In the genomic region with DNA sequence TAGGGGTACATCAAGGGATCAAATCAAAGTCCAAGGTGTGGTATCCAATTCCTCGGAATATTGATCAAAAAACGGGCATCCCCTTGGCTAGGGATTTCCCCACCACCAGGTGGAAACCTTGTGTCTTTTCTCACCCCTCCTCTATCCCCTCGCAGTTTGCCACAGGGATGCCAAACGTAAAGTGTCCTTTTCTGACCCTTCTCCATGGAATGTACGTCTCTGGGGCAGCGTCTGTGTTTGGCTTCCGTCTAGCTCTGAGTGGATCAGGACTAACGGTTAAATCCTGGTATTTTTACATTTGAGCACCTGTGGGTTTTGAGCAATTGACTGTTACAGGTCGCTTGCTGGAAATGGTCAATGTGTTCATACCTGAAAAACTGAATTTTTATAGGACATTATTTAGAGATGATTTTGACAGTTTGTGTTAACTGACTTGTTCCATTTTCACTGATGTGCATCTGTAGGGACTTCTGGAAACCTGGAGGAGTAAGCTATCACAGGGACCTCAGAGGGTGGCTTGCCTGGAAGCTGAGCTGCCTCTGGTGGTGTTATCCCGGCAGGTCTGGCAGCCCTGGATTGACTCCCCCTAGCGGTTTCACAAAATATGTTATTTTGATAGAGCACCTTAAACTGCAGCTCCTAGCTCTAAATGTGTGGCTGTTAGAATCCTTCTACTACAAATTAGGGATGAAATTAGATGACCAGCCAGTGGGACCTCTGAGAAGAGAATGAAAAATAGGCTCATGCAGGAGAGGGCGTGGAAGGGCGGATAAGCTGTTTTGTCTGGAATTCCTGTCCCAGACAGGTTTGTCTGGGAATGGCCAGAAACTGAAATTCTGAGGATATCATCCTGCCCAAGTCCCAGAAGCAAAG, we compare ENCODE assay signal across 8 cellular contexts. TPM values are rescaled to one million over a fixed set of nuclear protein-coding genes. Genes with fewer than 3 reads are reported as not detected.
DNase-seq lines count a peak whose midpoint lies in the region; ATAC-seq and TF ChIP-seq lines count a peak whose summit lies in the region.

No MANE protein-coding gene starts in this region.

- BruUV-seq in MCF 10A (replicated peaks; lab: Mats Ljungman, UMichigan): no TSS peak

- H3K4me1 Mint-ChIP-seq in MCF 10A (ENCODE audit: insufficient read depth, unreplicated experiment): peaks cover 25% of the 10 kb centered on the region

- H3K9me3 Mint-ChIP-seq in MCF 10A (ENCODE audit: unreplicated experiment): no peaks in the 10 kb centered on the region

- H3K4me3 Mint-ChIP-seq in MCF 10A (ENCODE audit: unreplicated experiment): peak overlapping the region; percentile 64

- TF ChIP-seq CTCF in 22Rv1 (IDR thresholded peaks at IDR 0.05): peak; percentile 94
- TF ChIP-seq CTCF in GM12875 (IDR thresholded peaks at IDR 0.05; ENCODE audit: borderline replicate concordance, insufficient read depth, low read depth, low read length): peak; percentile 74
- TF ChIP-seq CTCF in MCF 10A (IDR thresholded peaks at IDR 0.05; ENCODE audit: unreplicated experiment): peak; percentile 63

- H3K4me3 ChIP-seq in GM12875 (ENCODE audit: low read depth, low read length): no peak overlapping the region

- no peaks in the 10 kb centered on the region for H3K36me3 Mint-ChIP-seq in MCF 10A (ENCODE audit: insufficient read depth, unreplicated experiment)

- POLR2A ChIA-PET in MCF 10A (lab: Yijun Ruan, JAX): interaction anchor here (0.7 to 3.8 kb wide), 16 partner anchors 9 to 652 kb away, joined by 3 to 52 read pairs (median 6); a partner anchor contains a TSS

- ATAC-seq in HG02870 (IDR thresholded peaks at IDR 0.05; ENCODE audit: unreplicated experiment): peak; percentile 63

- intact Hi-C loops in MCF 10A (cut with micrococcal nuclease): loop anchor here (1.0 to 10.0 kb wide), 6 partner anchors 83 to 955 kb away; no protein-coding TSS in a partner anchor

- CTCF ChIA-PET in MCF 10A (lab: Yijun Ruan, JAX): interaction anchor here (0.5 to 24.2 kb wide), 75 partner anchors 8 to 1188 kb away, joined by 3 to 476 read pairs (median 4); a partner anchor contains a TSS

- peak overlapping the region; percentile 85 for H3K27ac Mint-ChIP-seq in MCF 10A (ENCODE audit: low read depth, unreplicated experiment)

- no peaks in the 10 kb centered on the region for H3K27me3 Mint-ChIP-seq in MCF 10A (ENCODE audit: insufficient read depth, unreplicated experiment)

- H3K27ac ChIP-seq in 22Rv1: no peak overlapping the region

- DNase-seq in NCI-H1436 (lab: John Stamatoyannopoulos, UW) (peak; percentile 76), SW480 (ENCODE audit: low spot score) (peak; percentile 65), MCF 10A (ENCODE audit: unreplicated experiment) (peak; percentile 83), iPS-NIHi11 (ENCODE audit: low spot score) (peak; percentile 77)
- peak; percentile 23 for DNase-seq in stimulated activated CD4-positive, alpha-beta T cell treated with anti-CD3 and anti-CD28 coated beads, Interleukin-12 subunit alpha, Interleukin-12 subunit beta, amount 100 ng/mL, for 4 hours

RNA-seq across cellular contexts. Expression of a gene that starts 8.8 kb away (rescaled TPM):
- 27.5 and 41.5 TPM in 2 replicates for total RNA-seq in MCF 10A (2022)

Comparison
In these comparisons a context has a peak if more than half of its experiments do, and no peak if none do; other contexts are left out.
1. DNase-seq: peak in every context shown above with its lines; median percentile 83 in MCF 10A; 77 in iPS-NIHi11; 76 in NCI-H1436; 65 in SW480; 23 in stimulated activated CD4-positive, alpha-beta T cell treated with anti-CD3 and anti-CD28 coated beads, Interleukin-12 subunit alpha, Interleukin-12 subunit beta, amount 100 ng/mL, for 4 hours.